ENCODE assay signal across 8 cellular contexts in the genomic region with DNA sequence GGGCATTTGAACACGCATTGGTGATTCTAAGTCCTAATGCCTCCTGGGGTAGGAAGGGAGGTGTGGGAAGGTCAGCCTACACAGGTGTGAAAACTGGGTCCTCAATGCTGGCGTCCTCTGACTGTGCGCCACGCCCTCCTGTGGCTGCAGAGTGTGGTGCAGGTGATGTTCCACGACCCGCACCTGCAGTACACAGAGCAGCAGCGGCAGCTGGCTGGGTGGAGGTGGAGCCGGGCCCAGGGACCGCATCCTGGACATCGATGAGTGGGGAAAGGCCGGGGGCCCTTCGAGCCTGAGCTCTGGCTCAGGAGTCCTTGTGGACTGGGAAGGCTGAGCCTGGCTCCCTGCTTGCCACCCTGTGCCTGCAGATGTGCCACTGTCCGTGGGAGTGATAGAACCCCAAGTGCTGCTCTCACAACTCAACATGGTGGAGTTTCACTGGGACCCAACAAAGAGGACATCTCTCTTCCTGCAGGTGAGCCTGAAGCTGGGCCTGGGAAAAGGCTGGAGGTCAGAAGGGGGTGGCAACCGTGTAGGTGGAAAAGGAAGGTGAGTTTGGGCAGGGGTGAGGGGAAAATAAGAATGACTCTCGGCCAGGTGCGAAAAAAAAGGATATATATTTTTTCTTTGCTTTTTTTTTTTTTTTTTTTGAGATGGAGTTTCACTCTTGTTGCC. TPM values are rescaled to one million over a fixed set of nuclear protein-coding genes. Genes with fewer than 3 reads are reported as not detected.
A peak's percentile ranks its signal among the peaks of the same experiment; 100 is the strongest.
DNase-seq lines count a peak whose midpoint lies in the region; TF ChIP-seq lines count a peak whose summit lies in the region.

No MANE protein-coding gene starts in this region.

- H3K4me1 Mint-ChIP-seq in mesothelial cell of epicardium: peaks cover 10% of the 10 kb centered on the region
- H3K4me1 Mint-ChIP-seq in stimulated activated naive CD8-positive, alpha-beta T cell treated with anti-CD3 and anti-CD28 coated beads, Interleukin-15, Interleukin-2, amounts not matched to agents 100 ng/mL and 50 ng/mL, for 24 hours (ENCODE audit: low read depth): peaks cover 33% of the 10 kb centered on the region

- H3K27ac Mint-ChIP-seq in mesothelial cell of epicardium: no peak overlapping the region
- no peak overlapping the region for H3K27ac Mint-ChIP-seq in stimulated activated naive CD8-positive, alpha-beta T cell treated with anti-CD3 and anti-CD28 coated beads, Interleukin-15, Interleukin-2, amounts not matched to agents 100 ng/mL and 50 ng/mL, for 24 hours

- CTCF ChIA-PET in GM10248 (lab: Yijun Ruan, JAX): interaction anchor here (0.7 to 6.8 kb wide), 10 partner anchors 9 to 184 kb away, joined by 3 to 71 read pairs (median 4); a partner anchor contains a TSS

- no peaks in the 10 kb centered on the region for H3K9me3 Mint-ChIP-seq in mesothelial cell of epicardium
- H3K9me3 Mint-ChIP-seq in stimulated activated naive CD8-positive, alpha-beta T cell treated with anti-CD3 and anti-CD28 coated beads, Interleukin-15, Interleukin-2, amounts not matched to agents 100 ng/mL and 50 ng/mL, for 24 hours: no peaks in the 10 kb centered on the region

- H3K36me3 Mint-ChIP-seq in mesothelial cell of epicardium: no peaks in the 10 kb centered on the region
- H3K36me3 Mint-ChIP-seq in stimulated activated naive CD8-positive, alpha-beta T cell treated with anti-CD3 and anti-CD28 coated beads, Interleukin-15, Interleukin-2, amounts not matched to agents 100 ng/mL and 50 ng/mL, for 24 hours (ENCODE audit: low read depth): no peaks in the 10 kb centered on the region

- no peak overlapping the region for H3K4me3 ChIP-seq in choroid plexus epithelial cell (ENCODE audit: low read depth, low read length)

- peaks cover 18% of the 10 kb centered on the region for H3K27me3 Mint-ChIP-seq in mesothelial cell of epicardium (ENCODE audit: low read depth)
- H3K27me3 Mint-ChIP-seq in stimulated activated naive CD8-positive, alpha-beta T cell treated with anti-CD3 and anti-CD28 coated beads, Interleukin-15, Interleukin-2, amounts not matched to agents 100 ng/mL and 50 ng/mL, for 24 hours: no peaks in the 10 kb centered on the region

- no peak overlapping the region for H3K4me3 Mint-ChIP-seq in mesothelial cell of epicardium
- peak overlapping the region; percentile 30 for H3K4me3 Mint-ChIP-seq in stimulated activated naive CD8-positive, alpha-beta T cell treated with anti-CD3 and anti-CD28 coated beads, Interleukin-15, Interleukin-2, amounts not matched to agents 100 ng/mL and 50 ng/mL, for 24 hours

- POLR2A ChIA-PET in GM10248 (lab: Yijun Ruan, JAX): interaction anchor here (0.6 kb wide), 1 partner anchor 161 kb away, joined by 3 read pairs; a partner anchor contains a TSS

- DNase-seq in GM10248 (ENCODE audit: extremely low spot score) (peak; percentile 78), NCI-H2029 treated with DMSO at 0.1 percent for 48 hours (lab: John Stamatoyannopoulos, UW) (peak; percentile 14), choroid plexus epithelial cell (ENCODE audit: low read depth) (peak; percentile 26), mesothelial cell of epicardium (ENCODE audit: low spot score in 2 of 2, unreplicated experiment in 2 of 2) (peak in 1 of 2 experiments; percentile 70), globus pallidus (ENCODE audit: low spot score) (no peak), MV-4-11 (lab: John Stamatoyannopoulos, UW) (no peak)
- DNase-seq in activated CD4-positive, alpha-beta T cell treated with anti-CD3 and anti-CD28 coated beads for 48 hours: peak; percentile 85

- peak; percentile 69 for TF ChIP-seq CTCF in GM10248 (IDR thresholded peaks at IDR 0.05; ENCODE audit: control extremely low read depth, extremely low read depth, low read depth, missing control alignments)
- TF ChIP-seq CTCF in choroid plexus epithelial cell (conservative IDR thresholded peaks at IDR 0.05; ENCODE audit: low read depth, low read length): peak; percentile 73
- TF ChIP-seq CTCF in mesothelial cell of epicardium (IDR thresholded peaks at IDR 0.05; ENCODE audit: unreplicated experiment): peak; percentile 59

RNA-seq across cellular contexts. Expression of a gene that starts 14.0 kb away (rescaled TPM):
- 0.63 to 0.86 TPM (median 0.77 TPM) in 3 replicates for total RNA-seq in mesothelial cell of epicardium

RNA-seq across cellular contexts. Expression of a gene that starts 39.7 kb away (rescaled TPM):
- total RNA-seq in mesothelial cell of epicardium: 1,422 to 1,472 TPM (median 1,468 TPM) in 3 replicates

RNA-seq across cellular contexts. Expression of a gene that starts 42.3 kb away (rescaled TPM):
- total RNA-seq in mesothelial cell of epicardium: 19.2 to 21.6 TPM (median 19.3 TPM) in 3 replicates

Comparison
In these comparisons a context has a peak if more than half of its experiments do, and no peak if none do; other contexts are left out.
1. DNase-seq: peak in GM10248 (single experiment), NCI-H2029 treated with DMSO at 0.1 percent for 48 hours (single experiment), activated CD4-positive, alpha-beta T cell treated with anti-CD3 and anti-CD28 coated beads for 48 hours (single experiment) and choroid plexus epithelial cell (single experiment); none in globus pallidus (single experiment) and MV-4-11 (single experiment).
2. Peak in every context shown above with its lines, with median percentiles within 50 percentile points of each other: CTCF ChIP-seq.